8 cellular contexts compared by ENCODE assay signal in genomic region chr6:113854531-113855499, GRCh38. TPM values are rescaled to one million over a fixed set of nuclear protein-coding genes. Genes with fewer than 3 reads are reported as not detected.
A peak's percentile ranks its signal among the peaks of the same experiment; 100 is the strongest.
DNase-seq lines count a peak whose midpoint lies in the region; ATAC-seq, FAIRE-seq and TF ChIP-seq lines count a peak whose summit lies in the region.

No MANE protein-coding gene starts in this region.

- H3K9me3 ChIP-seq in pancreas = no peaks in the 10 kb centered on the region

- peak; percentile 13 for ATAC-seq in HG02610 (IDR thresholded peaks at IDR 0.05; ENCODE audit: unreplicated experiment)
- peak; percentile 44 for ATAC-seq in left ventricle myocardium superior
- peak; percentile 30 to 53 (median 52) for ATAC-seq in pancreas
- no peak for ATAC-seq in HG03139 (IDR thresholded peaks at IDR 0.05; ENCODE audit: unreplicated experiment)

- FAIRE-seq in pancreas (lab: Jason Lieb, UNC) (no peak), urothelium cell line (lab: Jason Lieb, UNC) (no peak)

- TF ChIP-seq CTCF in pancreas (IDR thresholded peaks at IDR 0.05) = no peak

- peak overlapping the region; percentile 26 to 90 (median 81) for H3K4me3 ChIP-seq in pancreas

- 2% methylated on average over 41 to 56 of the region's 56 CpGs for WGBS in pancreas, 2 donors

- intact Hi-C loops in left ventricle myocardium superior (cut with micrococcal nuclease) (no loop called here), pancreas (cut with DNase I) (loop anchor here in 2 of 3 donors (5.0 to 10.0 kb wide), 4 partner anchors 158 to 550 kb away; no protein-coding TSS in a partner anchor)

- no peaks in the 10 kb centered on the region for H3K4me1 ChIP-seq in pancreas

- H3K36me3 ChIP-seq in pancreas = peaks cover 0 to under 1% (median 0%) of the 10 kb centered on the region in 3 donors

- DNase-seq in Daoy (ENCODE audit: low read depth) (peak; percentile 91), NCI-H526 treated with DMSO at 0.1 percent for 48 hours (lab: John Stamatoyannopoulos, UW) (peak; percentile 98), anterior cingulate cortex (lab: John Stamatoyannopoulos, UW) (peak in 57 of 58 donors; percentile 38 to 90 (median 76)), left ventricle myocardium superior (peak; percentile 79), pancreas (peak; percentile 70 to 94 (median 89)), urothelium cell line (ENCODE audit: low spot score) (no peak)

- H3K27me3 ChIP-seq in pancreas = no peaks in the 10 kb centered on the region

- H3K27ac ChIP-seq in pancreas = peak overlapping the region; percentile 97 to 100 (median 99)

RNA-seq across cellular contexts. Expression of gene MARCKS, which starts 2.3 kb away (rescaled TPM):
- 215 and 246 TPM in 2 replicates for total RNA-seq in Daoy (2014; rRNA removed; shearing (Covaris generic))
- total RNA-seq in left ventricle myocardium superior (25.4 TPM), pancreas (100 to 1,000 TPM in 2 of 6 donors, 10 to 100 TPM in 4; 36.2 to 118 (median 66.0) TPM)
- polyA plus RNA-seq in pancreas = 10 to 100 TPM; 14.0 to 24.3 TPM
